In genomic region chr18:2515908-2516625, GRCh38 we compare ENCODE assay signal across 8 cellular contexts. TPM values are rescaled to one million over a fixed set of nuclear protein-coding genes. Genes with fewer than 3 reads are reported as not detected.
A peak's percentile ranks its signal among the peaks of the same experiment; 100 is the strongest.
DNase-seq lines count a peak whose midpoint lies in the region; ATAC-seq and TF ChIP-seq lines count a peak whose summit lies in the region.

No MANE protein-coding gene starts in this region.

- no peaks in the 10 kb centered on the region for H3K9me3 Mint-ChIP-seq in T-helper 2 cell treated with Interferon-gamma antibody and Interleukin-4, amounts not matched to agents 5 μg/mL and 100 μg/mL, for 36 hours

- H3K27me3 ChIP-seq in lung (ENCODE audit: control insufficient read depth, insufficient read depth) (no peaks in the 10 kb centered on the region), aorta (ENCODE audit: control insufficient read depth in 1 of 2, insufficient read depth in 2 of 2, low read length in 1 of 2) (no peaks in the 10 kb centered on the region), colonic mucosa (no peaks in the 10 kb centered on the region)

- ATAC-seq in HG03108 (IDR thresholded peaks at IDR 0.05; ENCODE audit: unreplicated experiment) = peak; percentile 54
- ATAC-seq in lung (ENCODE audit: insufficient read depth, low FRiP score) = peak; percentile 61
- no peak for ATAC-seq in aorta (ENCODE audit: low FRiP score)
- no peak for ATAC-seq in GM19035 (IDR thresholded peaks at IDR 0.05; ENCODE audit: unreplicated experiment)

- no peak overlapping the region for H3K9ac ChIP-seq in colonic mucosa (ENCODE audit: low read depth in 2 of 2, low read length in 2 of 2)

- peak; percentile 62 for DNase-seq in Caki2 (ENCODE audit: low read depth)
- peak; percentile 12 for DNase-seq in T-helper 2 cell treated with Interferon-gamma antibody and Interleukin-4, amounts not matched to agents 5 μg/mL and 100 μg/mL, for 36 hours (ENCODE audit: low spot score)
- DNase-seq in lung (ENCODE audit: low spot score) = no peak
- DNase-seq in aorta = no peak
- DNase-seq in colonic mucosa = no peak
- no peak for DNase-seq in nucleus accumbens (lab: John Stamatoyannopoulos, UW)

- H3K27ac Mint-ChIP-seq in T-helper 2 cell treated with Interferon-gamma antibody and Interleukin-4, amounts not matched to agents 5 μg/mL and 100 μg/mL, for 36 hours = no peak overlapping the region

- H3K27ac ChIP-seq in lung (ENCODE audit: low read depth in 1 of 2, low read length in 1 of 2) (no peak overlapping the region), aorta (ENCODE audit: low read depth in 1 of 2, low read length in 2 of 2) (no peak overlapping the region), colonic mucosa (no peak overlapping the region)

- in situ Hi-C loops in Caki2 (cut with HindIII; ENCODE audit: low pct_unique_long_range_greater_than_20kb, low sequenced_read_pairs) = no loop called here

- no peaks in the 10 kb centered on the region for H3K27me3 Mint-ChIP-seq in T-helper 2 cell treated with Interferon-gamma antibody and Interleukin-4, amounts not matched to agents 5 μg/mL and 100 μg/mL, for 36 hours (ENCODE audit: low read depth)

- WGBS in lung, 2 donors = 79 to 80% methylated on average over 5 of the region's 5 CpGs
- 84 to 86% methylated on average over 5 of the region's 5 CpGs for WGBS in aorta, 2 donors

- H3K4me1 Mint-ChIP-seq in T-helper 2 cell treated with Interferon-gamma antibody and Interleukin-4, amounts not matched to agents 5 μg/mL and 100 μg/mL, for 36 hours (ENCODE audit: low read depth) = peaks cover 11% of the 10 kb centered on the region

- TF ChIP-seq CTCF in lung (IDR thresholded peaks at IDR 0.05; ENCODE audit: control extremely low read depth, extremely low read depth) = no peak
- TF ChIP-seq CTCF in colonic mucosa (IDR thresholded peaks at IDR 0.05) = no peak

- H3K9me3 ChIP-seq in lung (ENCODE audit: control insufficient read depth in 2 of 2, insufficient read depth in 1 of 2, low read length in 1 of 2) (no peaks in the 10 kb centered on the region), aorta (ENCODE audit: control insufficient read depth, low read length) (no peaks in the 10 kb centered on the region), colonic mucosa (no peaks in the 10 kb centered on the region)

- no peak overlapping the region for H3K4me3 ChIP-seq in lung
- H3K4me3 ChIP-seq in aorta (ENCODE audit: low read length in 2 of 2) = no peak overlapping the region
- H3K4me3 ChIP-seq in colonic mucosa = no peak overlapping the region

- peaks cover 0 to 3% of the 10 kb centered on the region in 2 donors for H3K4me1 ChIP-seq in lung (ENCODE audit: control insufficient read depth in 2 of 2, insufficient read depth in 2 of 2, low read length in 2 of 2)
- no peaks in the 10 kb centered on the region for H3K4me1 ChIP-seq in aorta (ENCODE audit: control insufficient read depth in 1 of 2, insufficient read depth in 2 of 2, low read length in 2 of 2)
- no peaks in the 10 kb centered on the region for H3K4me1 ChIP-seq in colonic mucosa

- intact Hi-C loops in aorta (cut with DNase I) = no loop called here
- intact Hi-C loops in colonic mucosa (cut with DNase I) = no loop called here

- no peaks in the 10 kb centered on the region for H3K36me3 ChIP-seq in lung (ENCODE audit: control insufficient read depth in 2 of 2, insufficient read depth in 2 of 2, low read length in 2 of 2)
- no peaks in the 10 kb centered on the region for H3K36me3 ChIP-seq in aorta (ENCODE audit: control insufficient read depth in 1 of 2, insufficient read depth in 2 of 2, low read length in 1 of 2)
- no peaks in the 10 kb centered on the region for H3K36me3 ChIP-seq in colonic mucosa

- peaks cover 2% of the 10 kb centered on the region for H3K36me3 Mint-ChIP-seq in T-helper 2 cell treated with Interferon-gamma antibody and Interleukin-4, amounts not matched to agents 5 μg/mL and 100 μg/mL, for 36 hours (ENCODE audit: low read depth)

- H3K4me3 Mint-ChIP-seq in T-helper 2 cell treated with Interferon-gamma antibody and Interleukin-4, amounts not matched to agents 5 μg/mL and 100 μg/mL, for 36 hours = no peak overlapping the region

RNA-seq across cellular contexts. Expression of gene METTL4, which starts 55.2 kb away (rescaled TPM):
- total RNA-seq in Caki2 (2014; rRNA removed; shearing (Covaris generic); ENCODE audit: low replicate concordance) = 8.8 and 14.0 TPM in 2 replicates
- 10 to 100 TPM in 1 of 2 donors, 1 to 10 TPM in 1; 9.6 to 19.3 TPM for total RNA-seq in lung
- 1 to 10 TPM; 5.3 to 6.7 TPM for polyA plus RNA-seq in lung
- 10 to 100 TPM in 1 of 2 donors, 1 to 10 TPM in 1; 9.5 to 14.3 TPM for total RNA-seq in aorta
- 10 to 100 TPM in 1 of 2 donors, 1 to 10 TPM in 1; 5.0 to 10.3 TPM for polyA plus RNA-seq in aorta
- total RNA-seq in colonic mucosa = 1 to 10 TPM; 7.2 to 8.2 TPM

RNA-seq across cellular contexts. Expression of gene NDC80, which starts 55.3 kb away (rescaled TPM):
- 24.5 and 34.4 TPM in 2 replicates for total RNA-seq in Caki2 (2014; rRNA removed; shearing (Covaris generic); ENCODE audit: low replicate concordance)
- 1 to 10 TPM in 1 of 2 donors, under 1 TPM in 1; 0.55 to 3.9 TPM for total RNA-seq in lung
- polyA plus RNA-seq in lung = 1 to 10 TPM; 1.1 to 3.4 TPM
- 1 to 10 TPM in 1 of 2 donors, under 1 TPM in 1; 0.29 to 2.4 TPM for total RNA-seq in aorta
- polyA plus RNA-seq in aorta = 1 to 10 TPM; 1.4 to 1.9 TPM
- total RNA-seq in colonic mucosa = 10 to 100 TPM in 1 of 2 donors, 1 to 10 TPM in 1; 6.8 to 27.6 TPM

Comparison
In these comparisons a context has a peak if more than half of its experiments do, and no peak if none do; other contexts are left out.
1. DNase-seq: peak in Caki2 (single experiment) and T-helper 2 cell treated with Interferon-gamma antibody and Interleukin-4, amounts not matched to agents 5 μg/mL and 100 μg/mL, for 36 hours (single experiment); none in lung (single experiment), aorta (0 of 2), colonic mucosa (single experiment) and nucleus accumbens (0 of 56).
2. ATAC-seq: peak in HG03108 (single experiment) and lung (single experiment); none in aorta (single experiment) and GM19035 (single experiment).